ENCODE assay signal across 8 cellular contexts in genomic region chr3:20798666-20799065, GRCh38.
"Had no signal": no experiment of that assay in that cellular context is flagged by ENCODE, and none has a peak within 500 bp of the region (broad histone marks: within the 10 kb centered on the region; RNA-seq: fewer than 3 reads in every experiment).

No MANE protein-coding gene starts in this region.

- DNase-seq: H9, HFFc6, KBM-7 had no signal

- H3K27ac ChIP-seq: HL-60 had no signal

- FAIRE-seq: H1, H54, HepG2 had no signal

- H3K4me3 ChIP-seq: GM23338 had no signal
